In the genomic region with DNA sequence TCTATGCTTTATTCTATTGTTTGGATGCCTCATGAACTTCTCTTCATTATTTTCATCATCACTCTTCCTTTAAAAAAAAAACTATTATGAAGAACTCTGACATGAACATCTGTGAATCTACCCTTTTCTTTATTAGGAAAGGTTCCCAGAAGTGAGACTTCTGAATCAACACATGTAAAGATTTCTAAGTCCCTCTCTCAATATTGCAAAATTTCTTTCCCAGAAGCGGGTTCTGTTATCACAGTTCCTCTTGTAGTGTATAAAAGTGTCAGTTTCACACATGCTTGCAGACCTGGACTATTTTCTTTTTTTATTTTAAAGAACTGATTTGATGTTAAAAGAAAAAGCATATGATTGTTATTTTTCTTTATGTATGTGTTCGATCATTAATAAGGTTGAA, we compare ENCODE assay signal across 2 cellular contexts.
TF ChIP-seq lines count a peak whose summit lies in the region.

No MANE protein-coding gene starts in this region.

TF ChIP-seq in GM23338, 12 proteins besides CTCF, POLR2A, EP300 and RAD21:
- TF ChIP-seq REST (IDR thresholded peaks at IDR 0.05; ENCODE audit: unreplicated experiment) (no peak), NANOG (IDR thresholded peaks at IDR 0.05; ENCODE audit: borderline replicate concordance) (no peak), POLR2AphosphoS5 (IDR thresholded peaks at IDR 0.05; ENCODE audit: low read depth) (no peak), STAT1 (IDR thresholded peaks at IDR 0.05; ENCODE audit: unreplicated experiment) (no peak), EZH2 (IDR thresholded peaks at IDR 0.05; ENCODE audit: low read depth, unreplicated experiment) (no peak), JUNB (IDR thresholded peaks at IDR 0.05; ENCODE audit: unreplicated experiment) (no peak), EZH2phosphoT487 (IDR thresholded peaks at IDR 0.05; ENCODE audit: unreplicated experiment) (no peak)
TF ChIP-seq in GM23338: peak in this region for 0.

TF ChIP-seq in WTC11, 78 proteins besides CTCF, POLR2A, EP300 and RAD21 (continued from another document):
- TF ChIP-seq, protein P1, sequence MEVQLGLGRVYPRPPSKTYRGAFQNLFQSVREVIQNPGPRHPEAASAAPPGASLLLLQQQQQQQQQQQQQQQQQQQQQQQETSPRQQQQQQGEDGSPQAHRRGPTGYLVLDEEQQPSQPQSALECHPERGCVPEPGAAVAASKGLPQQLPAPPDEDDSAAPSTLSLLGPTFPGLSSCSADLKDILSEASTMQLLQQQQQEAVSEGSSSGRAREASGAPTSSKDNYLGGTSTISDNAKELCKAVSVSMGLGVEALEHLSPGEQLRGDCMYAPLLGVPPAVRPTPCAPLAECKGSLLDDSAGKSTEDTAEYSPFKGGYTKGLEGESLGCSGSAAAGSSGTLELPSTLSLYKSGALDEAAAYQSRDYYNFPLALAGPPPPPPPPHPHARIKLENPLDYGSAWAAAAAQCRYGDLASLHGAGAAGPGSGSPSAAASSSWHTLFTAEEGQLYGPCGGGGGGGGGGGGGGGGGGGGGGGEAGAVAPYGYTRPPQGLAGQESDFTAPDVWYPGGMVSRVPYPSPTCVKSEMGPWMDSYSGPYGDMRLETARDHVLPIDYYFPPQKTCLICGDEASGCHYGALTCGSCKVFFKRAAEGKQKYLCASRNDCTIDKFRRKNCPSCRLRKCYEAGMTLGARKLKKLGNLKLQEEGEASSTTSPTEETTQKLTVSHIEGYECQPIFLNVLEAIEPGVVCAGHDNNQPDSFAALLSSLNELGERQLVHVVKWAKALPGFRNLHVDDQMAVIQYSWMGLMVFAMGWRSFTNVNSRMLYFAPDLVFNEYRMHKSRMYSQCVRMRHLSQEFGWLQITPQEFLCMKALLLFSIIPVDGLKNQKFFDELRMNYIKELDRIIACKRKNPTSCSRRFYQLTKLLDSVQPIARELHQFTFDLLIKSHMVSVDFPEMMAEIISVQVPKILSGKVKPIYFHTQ (CRISPR knock-in tag; IDR thresholded peaks at IDR 0.05) = no peak
